In genomic region chr20:8291200-8291599, GRCh38 we compare ENCODE assay signal across 1 cellular context.
TF ChIP-seq lines count a peak whose summit lies in the region.

No MANE protein-coding gene starts in this region.

TF ChIP-seq in A549, 52 proteins besides CTCF, POLR2A, EP300 and RAD21 (continued from another document):
- no peak for TF ChIP-seq HES2 (IDR thresholded peaks at IDR 0.05)
- no peak for TF ChIP-seq CBX2 (IDR thresholded peaks at IDR 0.05; ENCODE audit: borderline replicate concordance, low read depth)
- no peak for TF ChIP-seq ZFP36 (IDR thresholded peaks at IDR 0.05; ENCODE audit: borderline replicate concordance, partially characterized antibody)
- TF ChIP-seq, protein P1, sequence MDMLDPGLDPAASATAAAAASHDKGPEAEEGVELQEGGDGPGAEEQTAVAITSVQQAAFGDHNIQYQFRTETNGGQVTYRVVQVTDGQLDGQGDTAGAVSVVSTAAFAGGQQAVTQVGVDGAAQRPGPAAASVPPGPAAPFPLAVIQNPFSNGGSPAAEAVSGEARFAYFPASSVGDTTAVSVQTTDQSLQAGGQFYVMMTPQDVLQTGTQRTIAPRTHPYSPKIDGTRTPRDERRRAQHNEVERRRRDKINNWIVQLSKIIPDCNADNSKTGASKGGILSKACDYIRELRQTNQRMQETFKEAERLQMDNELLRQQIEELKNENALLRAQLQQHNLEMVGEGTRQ (IDR thresholded peaks at IDR 0.05) = no peak
- no peak for TF ChIP-seq HEYL (CRISPR knock-in tag; IDR thresholded peaks at IDR 0.05)
- TF ChIP-seq BHLHE40 (IDR thresholded peaks at IDR 0.05; ENCODE audit: low read depth, low read length) = no peak
- no peak for TF ChIP-seq MAZ (IDR thresholded peaks at IDR 0.05; ENCODE audit: borderline replicate concordance, low read depth, low read length)
- TF ChIP-seq, protein P2, sequence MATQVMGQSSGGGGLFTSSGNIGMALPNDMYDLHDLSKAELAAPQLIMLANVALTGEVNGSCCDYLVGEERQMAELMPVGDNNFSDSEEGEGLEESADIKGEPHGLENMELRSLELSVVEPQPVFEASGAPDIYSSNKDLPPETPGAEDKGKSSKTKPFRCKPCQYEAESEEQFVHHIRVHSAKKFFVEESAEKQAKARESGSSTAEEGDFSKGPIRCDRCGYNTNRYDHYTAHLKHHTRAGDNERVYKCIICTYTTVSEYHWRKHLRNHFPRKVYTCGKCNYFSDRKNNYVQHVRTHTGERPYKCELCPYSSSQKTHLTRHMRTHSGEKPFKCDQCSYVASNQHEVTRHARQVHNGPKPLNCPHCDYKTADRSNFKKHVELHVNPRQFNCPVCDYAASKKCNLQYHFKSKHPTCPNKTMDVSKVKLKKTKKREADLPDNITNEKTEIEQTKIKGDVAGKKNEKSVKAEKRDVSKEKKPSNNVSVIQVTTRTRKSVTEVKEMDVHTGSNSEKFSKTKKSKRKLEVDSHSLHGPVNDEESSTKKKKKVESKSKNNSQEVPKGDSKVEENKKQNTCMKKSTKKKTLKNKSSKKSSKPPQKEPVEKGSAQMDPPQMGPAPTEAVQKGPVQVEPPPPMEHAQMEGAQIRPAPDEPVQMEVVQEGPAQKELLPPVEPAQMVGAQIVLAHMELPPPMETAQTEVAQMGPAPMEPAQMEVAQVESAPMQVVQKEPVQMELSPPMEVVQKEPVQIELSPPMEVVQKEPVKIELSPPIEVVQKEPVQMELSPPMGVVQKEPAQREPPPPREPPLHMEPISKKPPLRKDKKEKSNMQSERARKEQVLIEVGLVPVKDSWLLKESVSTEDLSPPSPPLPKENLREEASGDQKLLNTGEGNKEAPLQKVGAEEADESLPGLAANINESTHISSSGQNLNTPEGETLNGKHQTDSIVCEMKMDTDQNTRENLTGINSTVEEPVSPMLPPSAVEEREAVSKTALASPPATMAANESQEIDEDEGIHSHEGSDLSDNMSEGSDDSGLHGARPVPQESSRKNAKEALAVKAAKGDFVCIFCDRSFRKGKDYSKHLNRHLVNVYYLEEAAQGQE (IDR thresholded peaks at IDR 0.05) = no peak
